In the genomic region with DNA sequence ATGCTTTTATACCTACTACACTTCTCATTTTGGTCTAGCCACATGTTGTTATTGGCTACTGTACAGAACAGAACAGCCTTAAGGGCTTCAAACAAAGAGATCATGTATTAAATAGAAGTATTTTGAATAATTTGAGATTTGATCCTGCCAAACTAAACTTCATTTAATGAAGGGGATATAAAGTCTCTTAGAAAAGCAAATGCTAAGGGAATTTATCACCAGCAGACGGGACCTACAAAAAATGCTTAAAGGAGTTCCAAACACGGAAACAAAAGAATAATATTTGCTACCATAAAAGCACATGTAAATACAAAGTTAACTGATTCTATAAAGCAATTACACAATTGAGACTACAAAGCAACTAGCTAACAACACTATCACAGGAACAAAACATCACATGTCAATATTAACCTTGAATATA, we compare ENCODE assay signal across 1 cellular context.
TF ChIP-seq lines count a peak whose summit lies in the region.

No MANE protein-coding gene starts in this region.

TF ChIP-seq in HEK293, 187 proteins besides CTCF, POLR2A, EP300 and RAD21 (continued from another document):
- TF ChIP-seq, protein P1, sequence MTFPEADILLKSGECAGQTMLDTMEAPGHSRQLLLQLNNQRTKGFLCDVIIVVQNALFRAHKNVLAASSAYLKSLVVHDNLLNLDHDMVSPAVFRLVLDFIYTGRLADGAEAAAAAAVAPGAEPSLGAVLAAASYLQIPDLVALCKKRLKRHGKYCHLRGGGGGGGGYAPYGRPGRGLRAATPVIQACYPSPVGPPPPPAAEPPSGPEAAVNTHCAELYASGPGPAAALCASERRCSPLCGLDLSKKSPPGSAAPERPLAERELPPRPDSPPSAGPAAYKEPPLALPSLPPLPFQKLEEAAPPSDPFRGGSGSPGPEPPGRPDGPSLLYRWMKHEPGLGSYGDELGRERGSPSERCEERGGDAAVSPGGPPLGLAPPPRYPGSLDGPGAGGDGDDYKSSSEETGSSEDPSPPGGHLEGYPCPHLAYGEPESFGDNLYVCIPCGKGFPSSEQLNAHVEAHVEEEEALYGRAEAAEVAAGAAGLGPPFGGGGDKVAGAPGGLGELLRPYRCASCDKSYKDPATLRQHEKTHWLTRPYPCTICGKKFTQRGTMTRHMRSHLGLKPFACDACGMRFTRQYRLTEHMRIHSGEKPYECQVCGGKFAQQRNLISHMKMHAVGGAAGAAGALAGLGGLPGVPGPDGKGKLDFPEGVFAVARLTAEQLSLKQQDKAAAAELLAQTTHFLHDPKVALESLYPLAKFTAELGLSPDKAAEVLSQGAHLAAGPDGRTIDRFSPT (tag by site-specific recombination; IDR thresholded peaks at IDR 0.05), result no peak
- no peak for TF ChIP-seq ZNF114 (tag by site-specific recombination; IDR thresholded peaks at IDR 0.05)
- TF ChIP-seq, protein P2, sequence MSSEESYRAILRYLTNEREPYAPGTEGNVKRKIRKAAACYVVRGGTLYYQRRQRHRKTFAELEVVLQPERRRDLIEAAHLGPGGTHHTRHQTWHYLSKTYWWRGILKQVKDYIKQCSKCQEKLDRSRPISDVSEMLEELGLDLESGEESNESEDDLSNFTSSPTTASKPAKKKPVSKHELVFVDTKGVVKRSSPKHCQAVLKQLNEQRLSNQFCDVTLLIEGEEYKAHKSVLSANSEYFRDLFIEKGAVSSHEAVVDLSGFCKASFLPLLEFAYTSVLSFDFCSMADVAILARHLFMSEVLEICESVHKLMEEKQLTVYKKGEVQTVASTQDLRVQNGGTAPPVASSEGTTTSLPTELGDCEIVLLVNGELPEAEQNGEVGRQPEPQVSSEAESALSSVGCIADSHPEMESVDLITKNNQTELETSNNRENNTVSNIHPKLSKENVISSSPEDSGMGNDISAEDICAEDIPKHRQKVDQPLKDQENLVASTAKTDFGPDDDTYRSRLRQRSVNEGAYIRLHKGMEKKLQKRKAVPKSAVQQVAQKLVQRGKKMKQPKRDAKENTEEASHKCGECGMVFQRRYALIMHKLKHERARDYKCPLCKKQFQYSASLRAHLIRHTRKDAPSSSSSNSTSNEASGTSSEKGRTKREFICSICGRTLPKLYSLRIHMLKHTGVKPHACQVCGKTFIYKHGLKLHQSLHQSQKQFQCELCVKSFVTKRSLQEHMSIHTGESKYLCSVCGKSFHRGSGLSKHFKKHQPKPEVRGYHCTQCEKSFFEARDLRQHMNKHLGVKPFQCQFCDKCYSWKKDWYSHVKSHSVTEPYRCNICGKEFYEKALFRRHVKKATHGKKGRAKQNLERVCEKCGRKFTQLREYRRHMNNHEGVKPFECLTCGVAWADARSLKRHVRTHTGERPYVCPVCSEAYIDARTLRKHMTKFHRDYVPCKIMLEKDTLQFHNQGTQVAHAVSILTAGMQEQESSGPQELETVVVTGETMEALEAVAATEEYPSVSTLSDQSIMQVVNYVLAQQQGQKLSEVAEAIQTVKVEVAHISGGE (tag by site-specific recombination; conservative IDR thresholded peaks at IDR 0.05; ENCODE audit: low read depth), result no peak
- no peak for TF ChIP-seq ZNF670 (tag by site-specific recombination; IDR thresholded peaks at IDR 0.05; ENCODE audit: low read depth)
- no peak for TF ChIP-seq ZNF138 (tag by site-specific recombination; IDR thresholded peaks at IDR 0.05; ENCODE audit: borderline replicate concordance)
- no peak for TF ChIP-seq ZNF791 (tag by site-specific recombination; IDR thresholded peaks at IDR 0.05)
- TF ChIP-seq YY1 (tag by site-specific recombination; IDR thresholded peaks at IDR 0.05), result no peak
- no peak for TF ChIP-seq ZNF664 (tag by site-specific recombination; IDR thresholded peaks at IDR 0.05)
- TF ChIP-seq, protein P3, sequence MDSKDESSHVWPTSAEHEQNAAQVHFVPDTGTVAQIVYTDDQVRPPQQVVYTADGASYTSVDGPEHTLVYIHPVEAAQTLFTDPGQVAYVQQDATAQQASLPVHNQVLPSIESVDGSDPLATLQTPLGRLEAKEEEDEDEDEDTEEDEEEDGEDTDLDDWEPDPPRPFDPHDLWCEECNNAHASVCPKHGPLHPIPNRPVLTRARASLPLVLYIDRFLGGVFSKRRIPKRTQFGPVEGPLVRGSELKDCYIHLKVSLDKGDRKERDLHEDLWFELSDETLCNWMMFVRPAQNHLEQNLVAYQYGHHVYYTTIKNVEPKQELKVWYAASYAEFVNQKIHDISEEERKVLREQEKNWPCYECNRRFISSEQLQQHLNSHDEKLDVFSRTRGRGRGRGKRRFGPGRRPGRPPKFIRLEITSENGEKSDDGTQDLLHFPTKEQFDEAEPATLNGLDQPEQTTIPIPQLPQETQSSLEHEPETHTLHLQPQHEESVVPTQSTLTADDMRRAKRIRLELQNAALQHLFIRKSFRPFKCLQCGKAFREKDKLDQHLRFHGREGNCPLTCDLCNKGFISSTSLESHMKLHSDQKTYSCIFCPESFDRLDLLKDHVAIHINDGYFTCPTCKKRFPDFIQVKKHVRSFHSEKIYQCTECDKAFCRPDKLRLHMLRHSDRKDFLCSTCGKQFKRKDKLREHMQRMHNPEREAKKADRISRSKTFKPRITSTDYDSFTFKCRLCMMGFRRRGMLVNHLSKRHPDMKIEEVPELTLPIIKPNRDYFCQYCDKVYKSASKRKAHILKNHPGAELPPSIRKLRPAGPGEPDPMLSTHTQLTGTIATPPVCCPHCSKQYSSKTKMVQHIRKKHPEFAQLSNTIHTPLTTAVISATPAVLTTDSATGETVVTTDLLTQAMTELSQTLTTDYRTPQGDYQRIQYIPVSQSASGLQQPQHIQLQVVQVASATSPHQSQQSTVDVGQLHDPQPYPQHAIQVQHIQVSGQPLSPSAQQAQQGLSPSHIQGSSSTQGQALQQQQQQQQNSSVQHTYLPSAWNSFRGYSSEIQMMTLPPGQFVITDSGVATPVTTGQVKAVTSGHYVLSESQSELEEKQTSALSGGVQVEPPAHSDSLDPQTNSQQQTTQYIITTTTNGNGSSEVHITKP (tag by site-specific recombination; IDR thresholded peaks at IDR 0.05), result no peak
- TF ChIP-seq KLF1 (tag by site-specific recombination; IDR thresholded peaks at IDR 0.05), result no peak
- no peak for TF ChIP-seq MZF1 (tag by site-specific recombination; IDR thresholded peaks at IDR 0.05; ENCODE audit: borderline replicate concordance)
- TF ChIP-seq ZNF423 (tag by site-specific recombination; IDR thresholded peaks at IDR 0.05), result no peak
- TF ChIP-seq ZNF112 (tag by site-specific recombination; IDR thresholded peaks at IDR 0.05), result no peak
- no peak for TF ChIP-seq ZNF658 (tag by site-specific recombination; IDR thresholded peaks at IDR 0.05)
- TF ChIP-seq ZNF785 (tag by site-specific recombination; IDR thresholded peaks at IDR 0.05), result no peak
- no peak for TF ChIP-seq REPIN1 (tag by site-specific recombination; IDR thresholded peaks at IDR 0.05; ENCODE audit: low read depth)
- no peak for TF ChIP-seq ZNF560 (tag by site-specific recombination; IDR thresholded peaks at IDR 0.05; ENCODE audit: borderline replicate concordance)
- peak; percentile 11; the same call in 1 of the 2 replicates for TF ChIP-seq FEZF1 (tag by site-specific recombination; IDR thresholded peaks at IDR 0.05)
- no peak for TF ChIP-seq ZNF174 (tag by site-specific recombination; IDR thresholded peaks at IDR 0.05)
- TF ChIP-seq, protein P4, sequence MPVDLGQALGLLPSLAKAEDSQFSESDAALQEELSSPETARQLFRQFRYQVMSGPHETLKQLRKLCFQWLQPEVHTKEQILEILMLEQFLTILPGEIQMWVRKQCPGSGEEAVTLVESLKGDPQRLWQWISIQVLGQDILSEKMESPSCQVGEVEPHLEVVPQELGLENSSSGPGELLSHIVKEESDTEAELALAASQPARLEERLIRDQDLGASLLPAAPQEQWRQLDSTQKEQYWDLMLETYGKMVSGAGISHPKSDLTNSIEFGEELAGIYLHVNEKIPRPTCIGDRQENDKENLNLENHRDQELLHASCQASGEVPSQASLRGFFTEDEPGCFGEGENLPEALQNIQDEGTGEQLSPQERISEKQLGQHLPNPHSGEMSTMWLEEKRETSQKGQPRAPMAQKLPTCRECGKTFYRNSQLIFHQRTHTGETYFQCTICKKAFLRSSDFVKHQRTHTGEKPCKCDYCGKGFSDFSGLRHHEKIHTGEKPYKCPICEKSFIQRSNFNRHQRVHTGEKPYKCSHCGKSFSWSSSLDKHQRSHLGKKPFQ (tag by site-specific recombination; IDR thresholded peaks at IDR 0.05), result no peak
